28 cellular contexts compared by ENCODE assay signal in genomic region chr2:232885264-232885961, GRCh38. TPM values are rescaled to one million over a fixed set of nuclear protein-coding genes. Genes with fewer than 3 reads are reported as not detected.
DNase-seq lines count a peak whose midpoint lies in the region; TF ChIP-seq lines count a peak whose summit lies in the region.
"Had no signal": no experiment of that assay in that cellular context is flagged by ENCODE, and none has a peak within 500 bp of the region (broad histone marks: within the 10 kb centered on the region; RNA-seq: fewer than 3 reads in every experiment).

No MANE protein-coding gene starts in this region.

- TF ChIP-seq EP300 in esophagus muscularis mucosa (IDR thresholded peaks at IDR 0.05): no peak

- H3K4me2 ChIP-seq in neural progenitor cell: no peak overlapping the region

- TF ChIP-seq POLR2A in esophagus muscularis mucosa (IDR thresholded peaks at IDR 0.05; ENCODE audit: low read depth): no peak

- H3K9me3 ChIP-seq in esophagus muscularis mucosa (no peaks in the 10 kb centered on the region), neural progenitor cell (ENCODE audit: low read depth) (no peaks in the 10 kb centered on the region)
- H3K9me3 ChIP-seq: gastroesophageal sphincter, sigmoid colon, upper lobe of left lung had no signal

- H3K27ac Mint-ChIP-seq in Calu3 (ENCODE audit: unreplicated experiment) (peak overlapping the region; percentile 22), neural progenitor cell (no peak overlapping the region)
- H3K27ac Mint-ChIP-seq: activated B cell treated with CpG ODN at 0.5 μM for 24 hours; activated CD8-positive, alpha-beta memory T cell treated with anti-CD3 and anti-CD28 coated beads, Interleukin-2, amount 10 ng/mL, durations not matched to agents 7 days and 5 days; activated naive CD4-positive, alpha-beta T cell treated with anti-CD3 and anti-CD28 coated beads, Interleukin-2, amount 50 U/mL, for 24 hours; activated T-helper 1 cell treated with anti-CD3 and anti-CD28 coated beads, Interleukin-12 subunit alpha, Interleukin-12 subunit beta, Interleukin-2, Interleukin-4 antibody, amounts not matched to agents 30 ng/mL and 10 ng/mL and 1 ng/mL, durations not matched to agents 14 hours and 24 hours and 36 hours; immature natural killer cell; stimulated activated memory B cell treated with anti-CD40 and anti-IgM and Interleukin-4, amounts not matched to agents 10 μg/mL and 1 μg/mL and 100 μg/mL, for 72 hours had no signal

- H3K27me3 ChIP-seq in esophagus muscularis mucosa: peaks cover 0 to 71% (median 0%) of the 10 kb centered on the region in 4 donors
- H3K27me3 ChIP-seq in neural progenitor cell: no peaks in the 10 kb centered on the region
- H3K27me3 ChIP-seq: upper lobe of left lung had no signal

- peak overlapping the region; percentile 66 for H3K27ac ChIP-seq in C4-2B
- peak overlapping the region; percentile 14 for H3K27ac ChIP-seq in caudate nucleus (ENCODE audit: low read depth, low read length)
- no peak overlapping the region for H3K27ac ChIP-seq in esophagus muscularis mucosa (replicated peaks in 1 of 4)
- H3K27ac ChIP-seq in neural progenitor cell: no peak overlapping the region
- H3K27ac ChIP-seq: coronary artery, gastroesophageal sphincter, HL-60, sigmoid colon, upper lobe of left lung had no signal

- CTCF ChIA-PET in Calu3 (lab: Charles Lee): no interaction called here

- intact Hi-C loops in Calu3 (cut with micrococcal nuclease; ENCODE audit: unreplicated experiment) (no loop called here), esophagus muscularis mucosa (cut with DNase I) (no loop called here)

- no TSS peak for BruUV-seq in Calu3 (replicated peaks; lab: Mats Ljungman, UMichigan)

- DNase-seq in Calu3 (no peak), caudate nucleus (lab: John Stamatoyannopoulos, UW) (no peak), mesenteric fat pad (ENCODE audit: low spot score) (peak; percentile 73), esophagus muscularis mucosa (ENCODE audit: extremely low spot score) (no peak), neural progenitor cell (ENCODE audit: low spot score) (no peak), cortex of kidney (lab: John Stamatoyannopoulos, UW) (no peak)
- DNase-seq: activated B cell treated with CpG ODN at 0.5 μM for 24 hours; activated CD4-positive, alpha-beta T cell treated with anti-CD3 and anti-CD28 coated beads, Interleukin-2, amount 50 U/mL, for 1 hour; activated CD8-positive, alpha-beta memory T cell treated with anti-CD3 and anti-CD28 coated beads, Interleukin-2, amount 10 ng/mL, durations not matched to agents 7 days and 5 days; hypothalamus; immature natural killer cell; Kasumi-1; NCI-H146; NCI-H446; NCI-H774; sigmoid colon; stimulated activated CD4-positive, alpha-beta T cell treated with anti-CD3 and anti-CD28 coated beads, Interleukin-4, amount 100 ng/mL, for 4 hours; substantia nigra; T1000 had no signal

- H3K36me3 Mint-ChIP-seq in Calu3 (ENCODE audit: insufficient read depth, unreplicated experiment): peaks cover 9% of the 10 kb centered on the region
- H3K36me3 Mint-ChIP-seq in neural progenitor cell: peaks cover 2% of the 10 kb centered on the region
- H3K36me3 Mint-ChIP-seq: activated CD8-positive, alpha-beta memory T cell treated with anti-CD3 and anti-CD28 coated beads, Interleukin-2, amount 10 ng/mL, durations not matched to agents 7 days and 5 days; activated naive CD4-positive, alpha-beta T cell treated with anti-CD3 and anti-CD28 coated beads, Interleukin-2, amount 50 U/mL, for 24 hours; CD14-positive monocyte; immature natural killer cell; stimulated activated memory B cell treated with anti-CD40 and anti-IgM and Interleukin-4, amounts not matched to agents 10 μg/mL and 1 μg/mL and 100 μg/mL, for 72 hours had no signal

- H3K27me3 Mint-ChIP-seq in Calu3 (ENCODE audit: unreplicated experiment): no peaks in the 10 kb centered on the region
- H3K27me3 Mint-ChIP-seq in neural progenitor cell (ENCODE audit: insufficient read depth, low read depth): peaks cover 13% of the 10 kb centered on the region
- H3K27me3 Mint-ChIP-seq: activated CD8-positive, alpha-beta memory T cell treated with anti-CD3 and anti-CD28 coated beads, Interleukin-2, amount 10 ng/mL, durations not matched to agents 7 days and 5 days; activated naive CD4-positive, alpha-beta T cell treated with anti-CD3 and anti-CD28 coated beads, Interleukin-2, amount 50 U/mL, for 24 hours had no signal

- no peaks in the 10 kb centered on the region for H3F3A ChIP-seq in neural progenitor cell (ENCODE audit: low read depth)

- H3K4me1 Mint-ChIP-seq in Calu3 (ENCODE audit: low read depth, unreplicated experiment) (peaks cover 17% of the 10 kb centered on the region), neural progenitor cell (peaks cover 3% of the 10 kb centered on the region)
- H3K4me1 Mint-ChIP-seq: activated B cell treated with CpG ODN at 0.5 μM for 24 hours; activated CD8-positive, alpha-beta memory T cell treated with anti-CD3 and anti-CD28 coated beads, Interleukin-2, amount 10 ng/mL, durations not matched to agents 7 days and 5 days; activated naive CD4-positive, alpha-beta T cell treated with anti-CD3 and anti-CD28 coated beads, Interleukin-2, amount 50 U/mL, for 24 hours; CD14-positive monocyte; immature natural killer cell; stimulated activated memory B cell treated with anti-CD40 and anti-IgM and Interleukin-4, amounts not matched to agents 10 μg/mL and 1 μg/mL and 100 μg/mL, for 72 hours had no signal

- H3K9ac ChIP-seq in neural progenitor cell: no peak overlapping the region

- H3K36me3 ChIP-seq in esophagus muscularis mucosa (no peaks in the 10 kb centered on the region), neural progenitor cell (no peaks in the 10 kb centered on the region)
- H3K36me3 ChIP-seq: gastroesophageal sphincter, sigmoid colon, upper lobe of left lung had no signal

- H3K4me3 Mint-ChIP-seq in Calu3 (ENCODE audit: low read depth, unreplicated experiment) (no peak overlapping the region), neural progenitor cell (no peak overlapping the region)
- H3K4me3 Mint-ChIP-seq: activated B cell treated with CpG ODN at 0.5 μM for 24 hours; activated CD8-positive, alpha-beta memory T cell treated with anti-CD3 and anti-CD28 coated beads, Interleukin-2, amount 10 ng/mL, durations not matched to agents 7 days and 5 days; activated naive CD4-positive, alpha-beta T cell treated with anti-CD3 and anti-CD28 coated beads, Interleukin-2, amount 50 U/mL, for 24 hours; activated T-helper 1 cell treated with anti-CD3 and anti-CD28 coated beads, Interleukin-12 subunit alpha, Interleukin-12 subunit beta, Interleukin-2, Interleukin-4 antibody, amounts not matched to agents 30 ng/mL and 10 ng/mL and 1 ng/mL, durations not matched to agents 14 hours and 24 hours and 36 hours; CD14-positive monocyte; immature natural killer cell; stimulated activated memory B cell treated with anti-CD40 and anti-IgM and Interleukin-4, amounts not matched to agents 10 μg/mL and 1 μg/mL and 100 μg/mL, for 72 hours had no signal

- no peak overlapping the region for H2AFZ ChIP-seq in neural progenitor cell (replicated peaks)

- H3K4me1 ChIP-seq in esophagus muscularis mucosa (no peaks in the 10 kb centered on the region), neural progenitor cell (peaks cover 1% of the 10 kb centered on the region)
- H3K4me1 ChIP-seq: gastroesophageal sphincter, sigmoid colon, upper lobe of left lung had no signal

- WGBS in esophagus muscularis mucosa: 87% methylated on average over 18 of the region's 25 CpGs

- no peaks in the 10 kb centered on the region for H4K20me1 ChIP-seq in neural progenitor cell (ENCODE audit: low read depth)

- no peaks in the 10 kb centered on the region for H3K79me2 ChIP-seq in neural progenitor cell (ENCODE audit: low read depth)

- H3K9me3 Mint-ChIP-seq in Calu3 (ENCODE audit: low read depth, unreplicated experiment): no peaks in the 10 kb centered on the region
- no peaks in the 10 kb centered on the region for H3K9me3 Mint-ChIP-seq in neural progenitor cell
- H3K9me3 Mint-ChIP-seq: activated B cell treated with CpG ODN at 0.5 μM for 24 hours; activated naive CD4-positive, alpha-beta T cell treated with anti-CD3 and anti-CD28 coated beads, Interleukin-2, amount 50 U/mL, for 24 hours; activated T-helper 1 cell treated with anti-CD3 and anti-CD28 coated beads, Interleukin-12 subunit alpha, Interleukin-12 subunit beta, Interleukin-2, Interleukin-4 antibody, amounts not matched to agents 30 ng/mL and 10 ng/mL and 1 ng/mL, durations not matched to agents 14 hours and 24 hours and 36 hours; immature natural killer cell; stimulated activated memory B cell treated with anti-CD40 and anti-IgM and Interleukin-4, amounts not matched to agents 10 μg/mL and 1 μg/mL and 100 μg/mL, for 72 hours had no signal

- H3K4me3 ChIP-seq in esophagus muscularis mucosa: no peak overlapping the region
- H3K4me3 ChIP-seq in neural progenitor cell: no peak overlapping the region
- H3K4me3 ChIP-seq: coronary artery, gastroesophageal sphincter, sigmoid colon, upper lobe of left lung had no signal

- TF ChIP-seq CTCF in C4-2B (conservative IDR thresholded peaks at IDR 0.05) (no peak), Calu3 (IDR thresholded peaks at IDR 0.05; ENCODE audit: unreplicated experiment) (no peak), esophagus muscularis mucosa (IDR thresholded peaks at IDR 0.05) (no peak), neural progenitor cell (IDR thresholded peaks at IDR 0.05) (no peak)

RNA-seq across cellular contexts. Expression of gene SNORC, which starts 15.3 kb away (rescaled TPM):
- 4.3 and 5.0 TPM in 2 replicates for total RNA-seq in Calu3 (2022)
- 0.64 TPM for total RNA-seq in mesenteric fat pad
- 1 to 10 TPM in 2 of 4 donors, under 1 TPM in 2; 0.45 to 2.5 (median 1.4) TPM for total RNA-seq in esophagus muscularis mucosa
- 2.6 TPM in 1 of 2 replicates, not detected in the other for total RNA-seq in neural progenitor cell (ENCODE audit: low replicate concordance)

Comparison
In these comparisons a context has a peak if more than half of its experiments do, and no peak if none do; other contexts are left out.
1. H3K27ac ChIP-seq: peak in C4-2B (single experiment) and caudate nucleus (single experiment); none in esophagus muscularis mucosa (0 of 4) and neural progenitor cell (single experiment).